ENCODE assay signal across 1 cellular context in the genomic region with DNA sequence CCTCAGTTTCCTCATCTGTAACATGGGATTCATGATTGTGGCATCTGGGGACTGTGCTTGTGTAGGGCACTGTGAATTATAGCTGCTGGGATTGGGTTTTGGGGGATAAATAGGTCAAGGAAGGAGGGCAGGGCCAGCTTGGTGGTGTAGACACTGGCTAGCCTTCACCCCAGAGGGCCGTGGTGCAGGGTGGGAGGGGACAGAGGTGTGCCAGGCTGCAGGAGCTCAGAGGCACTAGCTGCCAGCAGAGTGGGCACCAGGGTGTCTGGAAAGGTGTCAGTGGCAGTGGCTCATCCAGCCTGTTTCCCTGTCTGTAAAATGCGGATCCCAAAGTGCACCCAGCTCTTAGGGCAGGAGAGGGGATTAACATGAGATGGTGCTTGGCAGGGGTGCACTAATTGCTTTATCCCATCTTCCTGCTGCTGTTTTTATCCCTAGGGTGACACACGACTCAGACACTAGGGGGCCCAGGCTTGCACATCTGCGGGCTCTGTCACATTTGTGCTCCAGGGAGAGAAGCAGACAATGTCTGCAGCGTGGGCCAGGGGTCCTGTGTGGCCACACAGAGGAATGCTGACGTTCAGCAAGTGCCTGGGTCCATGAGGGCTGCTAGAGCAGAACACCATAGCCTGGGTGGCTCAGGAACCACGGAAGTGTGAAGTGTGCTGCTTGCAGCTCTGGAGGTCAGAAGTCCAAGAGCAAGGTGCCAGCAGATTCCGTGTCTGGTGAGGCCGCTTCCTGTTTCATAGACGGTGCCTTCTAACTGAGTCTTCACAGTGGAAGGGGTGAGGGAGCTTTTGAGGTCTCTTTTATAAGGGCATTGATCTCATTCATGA.
TF ChIP-seq lines count a peak whose summit lies in the region.

No MANE protein-coding gene starts in this region.

TF ChIP-seq in SK-N-SH, 30 proteins besides CTCF, POLR2A, EP300 and RAD21 (continued from another document):
- TF ChIP-seq GABPA (IDR thresholded peaks at IDR 0.05; ENCODE audit: low read depth) = no peak
- TF ChIP-seq RXRA (IDR thresholded peaks at IDR 0.05; ENCODE audit: borderline replicate concordance, low read depth) = no peak
- no peak for TF ChIP-seq RFX5 (IDR thresholded peaks at IDR 0.05; ENCODE audit: low read length)
- TF ChIP-seq NRF1 (IDR thresholded peaks at IDR 0.05; ENCODE audit: low read depth, low read length) = no peak
- no peak for TF ChIP-seq SIN3A (IDR thresholded peaks at IDR 0.05; ENCODE audit: borderline replicate concordance, low read depth, low read length)
- no peak for TF ChIP-seq FOXJ3 (CRISPR knock-in tag; IDR thresholded peaks at IDR 0.05)
- TF ChIP-seq FOXM1 (IDR thresholded peaks at IDR 0.05; ENCODE audit: low read depth) = no peak
- TF ChIP-seq, protein P1, sequence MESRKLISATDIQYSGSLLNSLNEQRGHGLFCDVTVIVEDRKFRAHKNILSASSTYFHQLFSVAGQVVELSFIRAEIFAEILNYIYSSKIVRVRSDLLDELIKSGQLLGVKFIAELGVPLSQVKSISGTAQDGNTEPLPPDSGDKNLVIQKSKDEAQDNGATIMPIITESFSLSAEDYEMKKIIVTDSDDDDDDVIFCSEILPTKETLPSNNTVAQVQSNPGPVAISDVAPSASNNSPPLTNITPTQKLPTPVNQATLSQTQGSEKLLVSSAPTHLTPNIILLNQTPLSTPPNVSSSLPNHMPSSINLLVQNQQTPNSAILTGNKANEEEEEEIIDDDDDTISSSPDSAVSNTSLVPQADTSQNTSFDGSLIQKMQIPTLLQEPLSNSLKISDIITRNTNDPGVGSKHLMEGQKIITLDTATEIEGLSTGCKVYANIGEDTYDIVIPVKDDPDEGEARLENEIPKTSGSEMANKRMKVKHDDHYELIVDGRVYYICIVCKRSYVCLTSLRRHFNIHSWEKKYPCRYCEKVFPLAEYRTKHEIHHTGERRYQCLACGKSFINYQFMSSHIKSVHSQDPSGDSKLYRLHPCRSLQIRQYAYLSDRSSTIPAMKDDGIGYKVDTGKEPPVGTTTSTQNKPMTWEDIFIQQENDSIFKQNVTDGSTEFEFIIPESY (IDR thresholded peaks at IDR 0.05; ENCODE audit: borderline replicate concordance, low read depth) = no peak
- TF ChIP-seq, protein P2, sequence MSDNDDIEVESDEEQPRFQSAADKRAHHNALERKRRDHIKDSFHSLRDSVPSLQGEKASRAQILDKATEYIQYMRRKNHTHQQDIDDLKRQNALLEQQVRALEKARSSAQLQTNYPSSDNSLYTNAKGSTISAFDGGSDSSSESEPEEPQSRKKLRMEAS (IDR thresholded peaks at IDR 0.05; ENCODE audit: low read depth) = no peak
TF ChIP-seq in SK-N-SH: peak in this region for 0.
